Comparison of ENCODE assay signal across 9 cellular contexts in genomic region chrX:137428251-137428661, GRCh38.
DNase-seq lines count a peak whose midpoint lies in the region; ATAC-seq and TF ChIP-seq lines count a peak whose summit lies in the region.
"Had no signal": no experiment of that assay in that cellular context is flagged by ENCODE, and none has a peak within 500 bp of the region (broad histone marks: within the 10 kb centered on the region; RNA-seq: fewer than 3 reads in every experiment).

No MANE protein-coding gene starts in this region.

- H3K36me3 Mint-ChIP-seq in activated CD8-positive, alpha-beta memory T cell treated with anti-CD3 and anti-CD28 coated beads, Interleukin-2, amount 10 ng/mL, durations not matched to agents 7 days and 5 days = no peaks in the 10 kb centered on the region

- CTCF ChIA-PET in activated CD8-positive, alpha-beta memory T cell treated with anti-CD3 and anti-CD28 coated beads, Interleukin-2, amount 10 ng/mL, durations not matched to agents 7 days and 5 days (lab: Charles Lee) = no interaction called here

- H3K36me3 ChIP-seq in left lung (no peaks in the 10 kb centered on the region), suprapubic skin (no peaks in the 10 kb centered on the region)

- ATAC-seq in activated CD8-positive, alpha-beta memory T cell treated with anti-CD3 and anti-CD28 coated beads, Interleukin-2, amount 10 ng/mL, durations not matched to agents 7 days and 5 days = no peak
- peak; percentile 39 for ATAC-seq in left lung

- H3K4me3 ChIP-seq in astrocyte of the spinal cord (ENCODE audit: low read depth, low read length) (peak overlapping the region; percentile 46), left lung (peak overlapping the region; percentile 35 to 38), suprapubic skin (peak overlapping the region; percentile 52)

- DNase-seq in activated CD8-positive, alpha-beta memory T cell treated with anti-CD3 and anti-CD28 coated beads, Interleukin-2, amount 10 ng/mL, durations not matched to agents 7 days and 5 days = no peak
- DNase-seq in activated CD8-positive, alpha-beta memory T cell treated with anti-CD3 and anti-CD28 coated beads for 24 hours = no peak
- DNase-seq in astrocyte of the spinal cord (ENCODE audit: low read depth, low spot score) (no peak), left lung (no peak), suprapubic skin (ENCODE audit: low spot score in 2 of 2) (no peak), DMS114 treated with DMSO at 0.1 percent for 48 hours (lab: John Stamatoyannopoulos, UW; ENCODE audit: unreplicated experiment) (no peak), NCI-H2196 treated with DMSO at 0.1 percent for 48 hours (lab: John Stamatoyannopoulos, UW; ENCODE audit: unreplicated experiment) (no peak), CD1c-positive myeloid dendritic cell (ENCODE audit: extremely low spot score) (no peak)
- DNase-seq: NCI-H1694 treated with DMSO at 0.1 percent for 48 hours had no signal

- no peak for TF ChIP-seq EP300 in suprapubic skin (IDR thresholded peaks at IDR 0.05)

- no peak overlapping the region for H3K27ac ChIP-seq in left lung
- H3K27ac ChIP-seq in suprapubic skin = no peak overlapping the region

- WGBS in suprapubic skin = 32% methylated on average over 12 of the region's 26 CpGs

- no peak overlapping the region for H3K27ac Mint-ChIP-seq in activated CD8-positive, alpha-beta memory T cell treated with anti-CD3 and anti-CD28 coated beads, Interleukin-2, amount 10 ng/mL, durations not matched to agents 7 days and 5 days

- peaks cover 62 to 79% of the 10 kb centered on the region in 2 donors for H3K27me3 ChIP-seq in left lung
- peaks cover 64% of the 10 kb centered on the region for H3K27me3 ChIP-seq in suprapubic skin

- H3K4me1 ChIP-seq in left lung = peaks cover 0 to 5% of the 10 kb centered on the region in 2 donors
- peaks cover 24% of the 10 kb centered on the region for H3K4me1 ChIP-seq in suprapubic skin

- no peaks in the 10 kb centered on the region for H3K9me3 ChIP-seq in left lung
- no peaks in the 10 kb centered on the region for H3K9me3 ChIP-seq in suprapubic skin

- intact Hi-C loops in left lung (cut with DNase I) = no loop called here

- H3K4me3 Mint-ChIP-seq in activated CD8-positive, alpha-beta memory T cell treated with anti-CD3 and anti-CD28 coated beads, Interleukin-2, amount 10 ng/mL, durations not matched to agents 7 days and 5 days = peak overlapping the region; percentile 35

- no peak for TF ChIP-seq POLR2A in suprapubic skin (IDR thresholded peaks at IDR 0.05)

- in situ Hi-C loops in astrocyte of the spinal cord (cut with HindIII; ENCODE audit: low sequenced_read_pairs) = no loop called here

- H3K4me1 Mint-ChIP-seq in activated CD8-positive, alpha-beta memory T cell treated with anti-CD3 and anti-CD28 coated beads, Interleukin-2, amount 10 ng/mL, durations not matched to agents 7 days and 5 days = peaks cover 2% of the 10 kb centered on the region

- no peaks in the 10 kb centered on the region for H3K9me3 Mint-ChIP-seq in activated CD8-positive, alpha-beta memory T cell treated with anti-CD3 and anti-CD28 coated beads, Interleukin-2, amount 10 ng/mL, durations not matched to agents 7 days and 5 days (ENCODE audit: low read depth)

- TF ChIP-seq CTCF in astrocyte of the spinal cord (IDR thresholded peaks at IDR 0.05; ENCODE audit: low read depth, low read length) (no peak), left lung (IDR thresholded peaks at IDR 0.05) (no peak), suprapubic skin (IDR thresholded peaks at IDR 0.05) (no peak)

- peaks cover 59% of the 10 kb centered on the region for H3K27me3 Mint-ChIP-seq in activated CD8-positive, alpha-beta memory T cell treated with anti-CD3 and anti-CD28 coated beads, Interleukin-2, amount 10 ng/mL, durations not matched to agents 7 days and 5 days
